Comparison of ENCODE assay signal across 9 cellular contexts in the genomic region with DNA sequence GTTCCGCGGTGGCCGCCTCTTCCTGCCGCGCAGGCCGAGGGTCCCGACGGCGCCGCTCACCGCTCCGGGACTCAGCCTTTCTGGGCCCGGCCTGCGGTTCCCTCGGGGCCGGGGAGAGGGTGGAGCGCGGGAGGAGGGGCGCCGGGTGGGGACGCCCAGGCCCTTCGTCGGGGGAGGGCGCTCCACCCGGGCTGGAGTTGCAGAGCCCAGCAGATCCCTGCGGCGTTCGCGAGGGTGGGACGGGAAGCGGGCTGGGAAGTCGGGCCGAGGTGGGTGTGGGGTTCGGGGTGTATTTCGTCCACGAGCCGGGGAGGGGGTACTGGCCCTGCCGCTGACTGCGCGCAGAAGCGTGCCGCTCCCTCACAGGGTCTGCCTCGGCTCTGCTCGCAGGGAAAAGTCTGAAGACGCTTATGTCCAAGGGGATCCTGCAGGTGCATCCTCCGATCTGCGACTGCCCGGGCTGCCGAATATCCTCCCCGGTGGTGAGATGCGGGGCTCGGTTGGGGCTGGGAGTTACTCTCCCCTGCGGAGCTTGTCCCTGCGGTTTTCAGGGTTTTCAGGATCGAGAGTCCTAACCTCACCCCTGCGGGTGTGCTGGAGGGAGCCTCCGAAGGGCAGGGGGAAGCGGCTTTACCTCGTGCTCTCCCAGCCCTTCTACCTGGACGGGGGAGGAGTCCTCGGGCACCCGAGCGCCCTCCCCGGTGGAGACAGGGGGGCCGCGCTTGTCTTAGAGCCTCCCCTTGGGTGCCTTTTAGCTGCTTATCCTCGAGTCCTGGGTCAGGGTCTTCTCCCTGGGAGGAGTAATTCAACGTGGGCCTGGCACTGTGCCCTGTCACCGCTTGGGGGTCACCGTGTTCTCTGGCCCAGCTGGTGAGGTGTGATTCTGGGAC. TPM values are rescaled to one million over a fixed set of nuclear protein-coding genes. Genes with fewer than 3 reads are reported as not detected.
DNase-seq lines count a peak whose midpoint lies in the region; ATAC-seq, FAIRE-seq and TF ChIP-seq lines count a peak whose summit lies in the region.
"Had no signal": no experiment of that assay in that cellular context is flagged by ENCODE, and none has a peak within 500 bp of the region (broad histone marks: within the 10 kb centered on the region; RNA-seq: fewer than 3 reads in every experiment).

No MANE protein-coding gene starts in this region.

- no peaks in the 10 kb centered on the region; the same call in 1 of the 2 replicates for H4K20me1 ChIP-seq in GM12878 (ENCODE audit: control insufficient read depth, insufficient read depth)

- TF ChIP-seq RAD21 in GM12878 (IDR thresholded peaks at IDR 0.05; ENCODE audit: insufficient read depth, low read depth, low read length), result no peak

- no peaks in the 10 kb centered on the region for H3K36me3 ChIP-seq in GM12878 (ENCODE audit: control insufficient read depth in 2 of 2, insufficient read depth in 2 of 2, low read length in 1 of 2)
- H3K36me3 ChIP-seq: colonic mucosa had no signal

- TF ChIP-seq CTCF in HFF-Myc (IDR thresholded peaks at IDR 0.05; ENCODE audit: low read depth, low read length, missing control alignments), result no peak
- TF ChIP-seq CTCF in GM12878 (IDR thresholded peaks at IDR 0.05 in 2 of 3, conservative IDR thresholded peaks at IDR 0.05 in 1 of 3; ENCODE audit: control insufficient read depth in 2 of 3, extremely low read depth in 1 of 3, insufficient read depth in 1 of 3, low read depth in 3 of 3, low read length in 3 of 3), result no peak
- no peak for TF ChIP-seq CTCF in mesothelial cell of epicardium (IDR thresholded peaks at IDR 0.05; ENCODE audit: unreplicated experiment)

- no peak overlapping the region for H3K9ac ChIP-seq in GM12878 (ENCODE audit: control insufficient read depth, insufficient read depth, low read length)

- peak overlapping the region; percentile 50 for H3K27ac Mint-ChIP-seq in mesothelial cell of epicardium

- ATAC-seq in GM12878 (no peak), HG03520 (IDR thresholded peaks at IDR 0.05; ENCODE audit: unreplicated experiment) (no peak)

- no peaks in the 10 kb centered on the region for H3K9me3 Mint-ChIP-seq in mesothelial cell of epicardium

- no peak overlapping the region for H2AFZ ChIP-seq in GM12878 (ENCODE audit: control insufficient read depth, low read depth, low read length)

- WGBS in GM12878 (ENCODE audit: insufficient coverage, insufficient replicate concordance, low lambda C conversion rate, missing lambda C conversion rate), result 5% methylated on average over 69 of the region's 70 CpGs

- H3K9me3 ChIP-seq in GM12878 (replicated peaks; ENCODE audit: control insufficient read depth, insufficient read depth, low read length), result no peaks in the 10 kb centered on the region
- H3K9me3 ChIP-seq: colonic mucosa had no signal

- H3K27me3 Mint-ChIP-seq in mesothelial cell of epicardium (ENCODE audit: low read depth), result no peaks in the 10 kb centered on the region

- no peak for FAIRE-seq in GM12878 (lab: Jason Lieb, UNC)

- no TSS peak for BruUV-seq in GM12878 (replicated peaks; lab: Mats Ljungman, UMichigan)

- no peak overlapping the region for H3K4me2 ChIP-seq in GM12878 (ENCODE audit: control insufficient read depth, insufficient read depth)

- DNase-seq in AG20443 (ENCODE audit: low spot score) (peak; percentile 78), HFF-Myc (ENCODE audit: extremely low read depth, low read depth) (no peak), GM12878 (ENCODE audit: low read depth, low spot score) (no peak), mesothelial cell of epicardium (ENCODE audit: low spot score in 2 of 2, unreplicated experiment in 2 of 2) (no peak), SW480 (ENCODE audit: low spot score) (no peak), GF-D8 (lab: John Stamatoyannopoulos, UW) (no peak), DMS153 treated with DMSO at 0.1 percent for 48 hours (lab: John Stamatoyannopoulos, UW; ENCODE audit: unreplicated experiment) (no peak)
- DNase-seq: colonic mucosa had no signal

- POLR2A ChIA-PET in GM12878 (lab: Charles Lee), result no interaction called here

- in situ Hi-C loops in GM12878 (cut with MboI), result no loop called here

- H3K4me3 ChIP-seq in HFF-Myc (replicated peaks; ENCODE audit: low read depth, low read length), result peak overlapping the region; percentile 16; the same call in 1 of the 2 replicates
- H3K4me3 ChIP-seq in GM12878, result no peak overlapping the region

- H3K79me2 ChIP-seq in GM12878 (ENCODE audit: control insufficient read depth, insufficient read depth, low read length), result no peaks in the 10 kb centered on the region

- RAD21 ChIA-PET in GM12878 (lab: Charles Lee; ENCODE audit: unreplicated experiment), result no interaction called here

- peaks cover 16 to 21% of the 10 kb centered on the region in 2 experiments for H3K27me3 ChIP-seq in GM12878 (replicated peaks in 1 of 2; ENCODE audit: control insufficient read depth in 2 of 2, insufficient read depth in 2 of 2, low read length in 1 of 2)

- no peaks in the 10 kb centered on the region for H3K4me1 ChIP-seq in GM12878 (ENCODE audit: control insufficient read depth, insufficient read depth, low read length)

- no peak overlapping the region for H3K27ac ChIP-seq in GM12878 (ENCODE audit: control insufficient read depth, insufficient read depth)
- H3K27ac ChIP-seq: colonic mucosa had no signal

- TF ChIP-seq POLR2A in GM12878 (IDR thresholded peaks at IDR 0.05; ENCODE audit: low read depth, low read length), result no peak

- intact Hi-C loops in GM12878 (cut with micrococcal nuclease; ENCODE audit: unreplicated experiment), result no loop called here

- H3K36me3 Mint-ChIP-seq in mesothelial cell of epicardium, result peaks cover 5% of the 10 kb centered on the region

- CTCF ChIA-PET in GM12878 (lab: Yijun Ruan, JAX), result no interaction called here

- H3K4me3 Mint-ChIP-seq in mesothelial cell of epicardium, result peak overlapping the region; percentile 78

- SMC1A ChIA-PET in GM12878 (lab: Charles Lee; ENCODE audit: uncharacterized antibody, unreplicated experiment), result no interaction called here

- TF ChIP-seq EP300 in GM12878 (IDR thresholded peaks at IDR 0.05; ENCODE audit: borderline replicate concordance in 1 of 2, control insufficient read depth in 1 of 2, low read depth in 2 of 2, low read length in 2 of 2), result no peak

- H3K4me1 Mint-ChIP-seq in mesothelial cell of epicardium, result peaks cover 53% of the 10 kb centered on the region

RNA-seq across cellular contexts. Expression of gene SAMD11, which starts 2.1 kb away (rescaled TPM):
- total RNA-seq in GM12878 (2013; cell fraction: nucleolus; rRNA removed), result not detected in 2 replicates
- total RNA-seq in GM12878 (2014; rRNA removed) (not detected in 2 replicates), GM12878 (2014; rRNA removed; fragmentation: Illumina TruSeq; extraction: Trizol) (not detected in 2 replicates), GM12878 (2021) (not detected in 2 replicates), mesothelial cell of epicardium (303 to 325 TPM (median 313 TPM) in 3 replicates)
- not detected for polyA plus RNA-seq in GM12878 (2011; ENCODE audit: low read depth)
- polyA plus RNA-seq in GM12878 (2011; rRNA removed) (not detected in 2 replicates), GM12878 (2014; fragmentation: Illumina TruSeq; extraction: Trizol) (not detected in 2 replicates), GM12878 (2014; fragmentation: Nextera tagmentation; extraction: Ambion mirVana) (under 1 TPM in 1 of 2 experiments, not detected in 1; 0.04 TPM), GM12878 (2014; rRNA removed) (0.29 TPM in 1 of 2 replicates, not detected in the other), GM12878 (2016; fragmentation: Nextera tagmentation; extraction: Ambion mirVana) (under 1 TPM; 0.09 to 0.31 TPM)
- 0.03 TPM in 1 of 2 replicates, not detected in the other for polyA plus RNA-seq in GM12878 (2011; cell fraction: cytosol; rRNA removed)
- 0.10 TPM in 1 of 2 replicates, not detected in the other for polyA plus RNA-seq in GM12878 (2011; cell fraction: nucleus; rRNA removed)
- polyA plus RNA-seq in GM12878 (2012), result 0.08 TPM in 1 of 2 replicates, not detected in the other
- not detected in 2 replicates for polyA minus RNA-seq in GM12878 (2011; rRNA and poly(A)+ RNA removed)
- polyA minus RNA-seq in GM12878 (2011; cell fraction: cytosol; rRNA and poly(A)+ RNA removed), result 4.3 and 4.5 TPM in 2 replicates
- 0.19 and 0.24 TPM in 2 replicates for polyA minus RNA-seq in GM12878 (2011; cell fraction: nucleus; rRNA and poly(A)+ RNA removed)

RNA-seq across cellular contexts. Expression of gene NOC2L, which starts 33.3 kb away (rescaled TPM):
- total RNA-seq in GM12878 (2013; cell fraction: nucleolus; rRNA removed), result 45.4 and 56.2 TPM in 2 replicates
- 92.5 and 107 TPM in 2 replicates for total RNA-seq in GM12878 (2014; rRNA removed)
- 44.7 and 52.5 TPM in 2 replicates for total RNA-seq in GM12878 (2014; rRNA removed; fragmentation: Illumina TruSeq; extraction: Trizol)
- total RNA-seq in GM12878 (2021), result 115 and 132 TPM in 2 replicates
- 20.8 TPM for polyA plus RNA-seq in GM12878 (2011; ENCODE audit: low read depth)
- 19.2 and 40.7 TPM in 2 replicates for polyA plus RNA-seq in GM12878 (2011; rRNA removed)
- polyA plus RNA-seq in GM12878 (2011; cell fraction: cytosol; rRNA removed), result 66.9 and 84.3 TPM in 2 replicates
- polyA plus RNA-seq in GM12878 (2011; cell fraction: nucleus; rRNA removed), result 106 and 173 TPM in 2 replicates
- polyA plus RNA-seq in GM12878 (2012), result 46.1 and 49.2 TPM in 2 replicates
- polyA plus RNA-seq in GM12878 (2014; fragmentation: Illumina TruSeq; extraction: Trizol), result 26.6 and 48.6 TPM in 2 replicates
- polyA plus RNA-seq in GM12878 (2014; fragmentation: Nextera tagmentation; extraction: Ambion mirVana), result 1 to 10 TPM; 1.3 to 4.6 TPM
- polyA plus RNA-seq in GM12878 (2014; rRNA removed), result 76.1 and 88.9 TPM in 2 replicates
- 100 to 1,000 TPM; 154 to 171 TPM for polyA plus RNA-seq in GM12878 (2016; fragmentation: Nextera tagmentation; extraction: Ambion mirVana)
- 52.2 and 87.7 TPM in 2 replicates for polyA minus RNA-seq in GM12878 (2011; rRNA and poly(A)+ RNA removed)
- 42.2 and 44.6 TPM in 2 replicates for polyA minus RNA-seq in GM12878 (2011; cell fraction: cytosol; rRNA and poly(A)+ RNA removed)
- 16.1 and 33.3 TPM in 2 replicates for polyA minus RNA-seq in GM12878 (2011; cell fraction: nucleus; rRNA and poly(A)+ RNA removed)
- total RNA-seq in mesothelial cell of epicardium, result 69.3 to 73.1 TPM (median 69.8 TPM) in 3 replicates

RNA-seq across cellular contexts. Expression of gene KLHL17, which starts 34.6 kb away (rescaled TPM):
- 40.7 and 42.9 TPM in 2 replicates for total RNA-seq in GM12878 (2013; cell fraction: nucleolus; rRNA removed)
- total RNA-seq in GM12878 (2014; rRNA removed) (14.9 and 18.2 TPM in 2 replicates), GM12878 (2014; rRNA removed; fragmentation: Illumina TruSeq; extraction: Trizol) (3.6 and 4.0 TPM in 2 replicates), GM12878 (2021) (27.2 and 30.6 TPM in 2 replicates), mesothelial cell of epicardium (44.7 to 49.8 TPM (median 47.0 TPM) in 3 replicates)
- polyA plus RNA-seq in GM12878 (2011; ENCODE audit: low read depth), result 5.1 TPM
- polyA plus RNA-seq in GM12878 (2011; rRNA removed) (3.5 and 8.4 TPM in 2 replicates), GM12878 (2014; fragmentation: Illumina TruSeq; extraction: Trizol) (0.32 and 2.3 TPM in 2 replicates), GM12878 (2014; fragmentation: Nextera tagmentation; extraction: Ambion mirVana) (under 1 TPM; 0.03 to 0.35 TPM), GM12878 (2014; rRNA removed) (28.2 and 35.0 TPM in 2 replicates), GM12878 (2016; fragmentation: Nextera tagmentation; extraction: Ambion mirVana) (1 to 10 TPM; 1.3 to 6.6 TPM)
- polyA plus RNA-seq in GM12878 (2011; cell fraction: cytosol; rRNA removed), result 10.9 and 20.3 TPM in 2 replicates
- polyA plus RNA-seq in GM12878 (2011; cell fraction: nucleus; rRNA removed), result 410 and 507 TPM in 2 replicates
- 14.6 and 20.2 TPM in 2 replicates for polyA plus RNA-seq in GM12878 (2012)
- 3.4 and 6.7 TPM in 2 replicates for polyA minus RNA-seq in GM12878 (2011; rRNA and poly(A)+ RNA removed)
- polyA minus RNA-seq in GM12878 (2011; cell fraction: cytosol; rRNA and poly(A)+ RNA removed), result 2.9 and 4.7 TPM in 2 replicates
- polyA minus RNA-seq in GM12878 (2011; cell fraction: nucleus; rRNA and poly(A)+ RNA removed), result 30.2 and 35.6 TPM in 2 replicates

RNA-seq across cellular contexts. Expression of gene PLEKHN1, which starts 40.5 kb away (rescaled TPM):
- 0.29 and 0.39 TPM in 2 replicates for total RNA-seq in GM12878 (2013; cell fraction: nucleolus; rRNA removed)
- total RNA-seq in GM12878 (2014; rRNA removed), result 0.22 and 0.23 TPM in 2 replicates
- not detected in 2 replicates for total RNA-seq in GM12878 (2014; rRNA removed; fragmentation: Illumina TruSeq; extraction: Trizol)
- total RNA-seq in GM12878 (2021), result 0.26 and 0.43 TPM in 2 replicates
- polyA plus RNA-seq in GM12878 (2011; ENCODE audit: low read depth), result not detected
- polyA plus RNA-seq in GM12878 (2011; rRNA removed), result 0.04 TPM in 1 of 2 replicates, not detected in the other
- 0.01 and 0.05 TPM in 2 replicates for polyA plus RNA-seq in GM12878 (2011; cell fraction: cytosol; rRNA removed)
- polyA plus RNA-seq in GM12878 (2011; cell fraction: nucleus; rRNA removed), result 0.67 and 0.78 TPM in 2 replicates
- 0.24 and 0.51 TPM in 2 replicates for polyA plus RNA-seq in GM12878 (2012)
- polyA plus RNA-seq in GM12878 (2014; fragmentation: Illumina TruSeq; extraction: Trizol), result not detected in 2 replicates
- polyA plus RNA-seq in GM12878 (2014; fragmentation: Nextera tagmentation; extraction: Ambion mirVana), result not detected
- polyA plus RNA-seq in GM12878 (2014; rRNA removed), result 0.14 and 0.70 TPM in 2 replicates
- not detected for polyA plus RNA-seq in GM12878 (2016; fragmentation: Nextera tagmentation; extraction: Ambion mirVana)
- not detected in 2 replicates for polyA minus RNA-seq in GM12878 (2011; rRNA and poly(A)+ RNA removed)
- polyA minus RNA-seq in GM12878 (2011; cell fraction: cytosol; rRNA and poly(A)+ RNA removed), result not detected in 2 replicates
- 0.29 and 0.48 TPM in 2 replicates for polyA minus RNA-seq in GM12878 (2011; cell fraction: nucleus; rRNA and poly(A)+ RNA removed)
- 33.6 to 36.0 TPM (median 34.4 TPM) in 3 replicates for total RNA-seq in mesothelial cell of epicardium

RNA-seq across cellular contexts. Expression of gene PERM1, which starts 56.1 kb away (rescaled TPM):
- total RNA-seq in GM12878 (2013; cell fraction: nucleolus; rRNA removed), result not detected in 2 replicates
- total RNA-seq in GM12878 (2014; rRNA removed) (not detected in 2 replicates), GM12878 (2014; rRNA removed; fragmentation: Illumina TruSeq; extraction: Trizol) (not detected in 2 replicates), GM12878 (2021) (not detected in 2 replicates), mesothelial cell of epicardium (1.6 to 2.8 TPM (median 2.7 TPM) in 3 replicates)
- polyA plus RNA-seq in GM12878 (2011; ENCODE audit: low read depth), result not detected
- polyA plus RNA-seq in GM12878 (2011; rRNA removed) (not detected in 2 replicates), GM12878 (2014; fragmentation: Illumina TruSeq; extraction: Trizol) (not detected in 2 replicates), GM12878 (2014; fragmentation: Nextera tagmentation; extraction: Ambion mirVana) (not detected), GM12878 (2014; rRNA removed) (not detected in 2 replicates), GM12878 (2016; fragmentation: Nextera tagmentation; extraction: Ambion mirVana) (not detected)
- 0.02 TPM in 1 of 2 replicates, not detected in the other for polyA plus RNA-seq in GM12878 (2011; cell fraction: cytosol; rRNA removed)
- not detected in 2 replicates for polyA plus RNA-seq in GM12878 (2011; cell fraction: nucleus; rRNA removed)
- 0.30 and 0.38 TPM in 2 replicates for polyA plus RNA-seq in GM12878 (2012)
- polyA minus RNA-seq in GM12878 (2011; rRNA and poly(A)+ RNA removed), result not detected in 2 replicates
- not detected in 2 replicates for polyA minus RNA-seq in GM12878 (2011; cell fraction: cytosol; rRNA and poly(A)+ RNA removed)
- not detected in 2 replicates for polyA minus RNA-seq in GM12878 (2011; cell fraction: nucleus; rRNA and poly(A)+ RNA removed)
- total RNA-seq: colonic mucosa had no signal

Comparison
In these comparisons a context has a peak if more than half of its experiments do, and no peak if none do; other contexts are left out.
1. RNA of gene SAMD11, which starts 2.1 kb away (total RNA-seq): 303 to 325 TPM in mesothelial cell of epicardium; not detected in GM12878; every median in the first group is over 100 times any median in the second.